Comparison of ENCODE assay signal across 16 cellular contexts in the genomic region with DNA sequence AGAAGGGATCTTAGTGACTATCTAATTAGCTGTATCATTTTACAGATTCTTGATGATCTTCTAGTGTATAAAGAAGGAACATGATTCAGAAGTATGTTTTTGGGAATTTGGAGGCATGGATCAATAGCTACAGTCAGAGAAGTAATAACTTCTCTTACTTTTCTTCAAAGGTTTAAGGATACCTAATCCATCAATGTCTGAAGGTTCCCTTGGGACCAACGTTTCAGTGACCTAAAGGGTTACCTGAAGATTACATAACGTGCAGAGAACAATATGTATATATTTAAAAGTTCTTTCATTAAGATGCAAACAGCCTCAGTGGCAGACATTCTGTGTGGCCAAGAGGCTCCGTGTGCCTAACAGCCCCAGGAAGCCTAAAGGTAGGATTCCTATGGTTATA. TPM values are rescaled to one million over a fixed set of nuclear protein-coding genes. Genes with fewer than 3 reads are reported as not detected.
DNase-seq lines count a peak whose midpoint lies in the region; ATAC-seq and TF ChIP-seq lines count a peak whose summit lies in the region.
"Had no signal": no experiment of that assay in that cellular context is flagged by ENCODE, and none has a peak within 500 bp of the region (broad histone marks: within the 10 kb centered on the region; RNA-seq: fewer than 3 reads in every experiment).

No MANE protein-coding gene starts in this region.

- peaks cover 94% of the 10 kb centered on the region for H3K79me2 ChIP-seq in DND-41 (ENCODE audit: insufficient read depth, low read length)

- H3K4me3 Mint-ChIP-seq in T-helper 17 cell (no peak overlapping the region), mesothelial cell of epicardium (peak overlapping the region; percentile 99)

- peaks cover 35% of the 10 kb centered on the region; the same call in 1 of the 2 replicates for H3K36me3 ChIP-seq in BLaER1
- no peaks in the 10 kb centered on the region; the same call in 1 of the 2 replicates for H3K36me3 ChIP-seq in DND-41 (ENCODE audit: insufficient read depth, low read length)
- H3K36me3 ChIP-seq in right atrium auricular region: no peaks in the 10 kb centered on the region
- H3K36me3 ChIP-seq: suprapubic skin had no signal

- H3K27ac Mint-ChIP-seq in T-helper 17 cell (peak overlapping the region; percentile 96), mesothelial cell of epicardium (peak overlapping the region; percentile 31)
- H3K27ac Mint-ChIP-seq: activated naive CD4-positive, alpha-beta T cell treated with anti-CD3 and anti-CD28 coated beads, Interleukin-2, amount 50 U/mL, for 72 hours had no signal

- ATAC-seq in DND-41 (ENCODE audit: insufficient read depth, low read depth) (no peak), T-helper 17 cell (no peak), HG02885 (IDR thresholded peaks at IDR 0.05; ENCODE audit: poor library complexity, unreplicated experiment) (no peak), HG02623 (IDR thresholded peaks at IDR 0.05; ENCODE audit: unreplicated experiment) (no peak)
- ATAC-seq: activated naive CD4-positive, alpha-beta T cell treated with anti-CD3 and anti-CD28 coated beads, Interleukin-2, amount 50 U/mL, for 72 hours had no signal

- TF ChIP-seq CTCF in DND-41 (IDR thresholded peaks at IDR 0.05; ENCODE audit: borderline replicate concordance, extremely low read depth, low read length, poor library complexity, severe bottlenecking) (no peak), mesothelial cell of epicardium (IDR thresholded peaks at IDR 0.05; ENCODE audit: unreplicated experiment) (no peak), right atrium auricular region (IDR thresholded peaks at IDR 0.05) (no peak)

- H3K27me3 ChIP-seq in BLaER1: no peaks in the 10 kb centered on the region
- H3K27me3 ChIP-seq in DND-41 (ENCODE audit: insufficient read depth, low read length, poor library complexity): no peaks in the 10 kb centered on the region
- H3K27me3 ChIP-seq in right atrium auricular region: no peaks in the 10 kb centered on the region
- H3K27me3 ChIP-seq: suprapubic skin had no signal

- H3K4me3 ChIP-seq in BLaER1 (no peak overlapping the region), DND-41 (ENCODE audit: low read depth in 1 of 2, low read length in 2 of 2) (peak overlapping the region in 1 of 2 experiments; percentile 79; a peak in 1 of 4 replicates), right atrium auricular region (no peak overlapping the region)
- H3K4me3 ChIP-seq: suprapubic skin had no signal

- no peaks in the 10 kb centered on the region for H3K27me3 Mint-ChIP-seq in T-helper 17 cell
- no peaks in the 10 kb centered on the region for H3K27me3 Mint-ChIP-seq in mesothelial cell of epicardium (ENCODE audit: low read depth)

- no peak overlapping the region for H3K9ac ChIP-seq in BLaER1
- 0 out of 2 replicates have a peak overlapping the region, but pooled peaks have one; percentile 8 for H3K9ac ChIP-seq in DND-41 (ENCODE audit: low read depth, low read length)
- H3K9ac ChIP-seq: parathyroid adenoma had no signal

- H4K20me1 ChIP-seq in BLaER1: peaks cover 74% of the 10 kb centered on the region
- H4K20me1 ChIP-seq in DND-41 (ENCODE audit: insufficient read depth, low read length): peaks cover 72% of the 10 kb centered on the region

- no peak overlapping the region for H2AFZ ChIP-seq in DND-41 (ENCODE audit: low read depth, low read length)
- H2AFZ ChIP-seq: parathyroid adenoma had no signal

- peaks cover 36% of the 10 kb centered on the region for H3K4me1 Mint-ChIP-seq in T-helper 17 cell
- H3K4me1 Mint-ChIP-seq in mesothelial cell of epicardium: peaks cover 39% of the 10 kb centered on the region

- peaks cover 23% of the 10 kb centered on the region for H3K4me1 ChIP-seq in BLaER1
- peaks cover 49% of the 10 kb centered on the region for H3K4me1 ChIP-seq in DND-41 (ENCODE audit: insufficient read depth, low read length)
- peaks cover 0 to 28% of the 10 kb centered on the region in 2 donors for H3K4me1 ChIP-seq in right atrium auricular region

- H3K36me3 Mint-ChIP-seq in T-helper 17 cell (ENCODE audit: low read depth) (peaks cover 6% of the 10 kb centered on the region), mesothelial cell of epicardium (peaks cover 6% of the 10 kb centered on the region)

- peaks cover 16% of the 10 kb centered on the region for H3K9me3 ChIP-seq in BLaER1
- H3K9me3 ChIP-seq in DND-41 (ENCODE audit: insufficient read depth, low read length, severe bottlenecking): no peaks in the 10 kb centered on the region
- no peaks in the 10 kb centered on the region for H3K9me3 ChIP-seq in T-helper 17 cell (ENCODE audit: control insufficient read depth, low read length, poor library complexity, severe bottlenecking)
- no peaks in the 10 kb centered on the region for H3K9me3 ChIP-seq in right atrium auricular region
- H3K9me3 ChIP-seq: suprapubic skin had no signal

- H3K27ac ChIP-seq in BLaER1 (no peak overlapping the region), DND-41 (ENCODE audit: low read length) (no peak overlapping the region), right atrium auricular region (no peak overlapping the region)
- H3K27ac ChIP-seq: parathyroid adenoma, suprapubic skin, VCaP had no signal

- H3K4me2 ChIP-seq in BLaER1 (peak overlapping the region; percentile 78), DND-41 (ENCODE audit: insufficient read depth, low read length) (peak overlapping the region; percentile 90)

- DNase-seq in DND-41: no peak
- DNase-seq in T-helper 17 cell: no peak
- no peak for DNase-seq in mesothelial cell of epicardium (ENCODE audit: low spot score in 2 of 2, unreplicated experiment in 2 of 2)
- DNase-seq in right atrium auricular region (ENCODE audit: low spot score): no peak
- DNase-seq: C1 segment of cervical spinal cord; foreskin fibroblast; MV-4-11; NCI-H2171 treated with DMSO at 0.1 percent for 48 hours; stimulated activated CD4-positive, alpha-beta T cell treated with anti-CD3 and anti-CD28 coated beads, Interleukin-15, amount 100 ng/mL, for 24 hours had no signal

- peaks cover 5% of the 10 kb centered on the region for H3K9me3 Mint-ChIP-seq in mesothelial cell of epicardium
- H3K9me3 Mint-ChIP-seq: activated naive CD4-positive, alpha-beta T cell treated with anti-CD3 and anti-CD28 coated beads, Interleukin-2, amount 50 U/mL, for 72 hours had no signal

RNA-seq across cellular contexts. Expression of a gene that starts 3.2 kb away (rescaled TPM):
- 10 to 100 TPM; 38.4 to 50.1 TPM for total RNA-seq in T-helper 17 cell
- total RNA-seq in mesothelial cell of epicardium: 263 to 276 TPM (median 273 TPM) in 3 replicates
- total RNA-seq in right atrium auricular region: 10 to 100 TPM; 25.6 to 32.4 TPM
